Comparison of ENCODE assay signal across 1 cellular context in the genomic region with DNA sequence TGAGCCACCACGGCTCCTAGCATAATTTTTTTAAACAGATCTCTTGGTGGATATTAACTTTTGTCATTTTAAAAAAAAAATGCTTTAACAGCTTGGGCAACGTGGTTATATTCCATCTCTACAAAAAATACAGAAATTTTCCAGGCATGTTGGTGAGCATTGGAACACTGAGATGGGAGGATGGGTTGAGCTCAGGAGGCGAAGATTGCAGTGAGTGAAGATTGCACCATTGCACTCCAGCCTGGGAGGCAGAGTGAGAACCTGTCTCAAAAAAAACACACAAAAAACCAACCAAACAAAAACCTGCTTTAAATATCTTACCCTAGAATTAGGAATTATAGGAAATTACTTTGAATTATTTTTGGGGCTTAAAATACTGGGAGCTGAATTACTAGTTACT.
TF ChIP-seq lines count a peak whose summit lies in the region.

No MANE protein-coding gene starts in this region.

TF ChIP-seq in IMR-90, 13 proteins besides CTCF, POLR2A, EP300 and RAD21:
- TF ChIP-seq MXI1 (IDR thresholded peaks at IDR 0.05; ENCODE audit: borderline replicate concordance, low read depth, low read length), result no peak
- TF ChIP-seq, protein P1, sequence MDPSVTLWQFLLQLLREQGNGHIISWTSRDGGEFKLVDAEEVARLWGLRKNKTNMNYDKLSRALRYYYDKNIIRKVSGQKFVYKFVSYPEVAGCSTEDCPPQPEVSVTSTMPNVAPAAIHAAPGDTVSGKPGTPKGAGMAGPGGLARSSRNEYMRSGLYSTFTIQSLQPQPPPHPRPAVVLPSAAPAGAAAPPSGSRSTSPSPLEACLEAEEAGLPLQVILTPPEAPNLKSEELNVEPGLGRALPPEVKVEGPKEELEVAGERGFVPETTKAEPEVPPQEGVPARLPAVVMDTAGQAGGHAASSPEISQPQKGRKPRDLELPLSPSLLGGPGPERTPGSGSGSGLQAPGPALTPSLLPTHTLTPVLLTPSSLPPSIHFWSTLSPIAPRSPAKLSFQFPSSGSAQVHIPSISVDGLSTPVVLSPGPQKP (IDR thresholded peaks at IDR 0.05; ENCODE audit: borderline replicate concordance, low read depth, low read length), result no peak
- TF ChIP-seq, protein P2, sequence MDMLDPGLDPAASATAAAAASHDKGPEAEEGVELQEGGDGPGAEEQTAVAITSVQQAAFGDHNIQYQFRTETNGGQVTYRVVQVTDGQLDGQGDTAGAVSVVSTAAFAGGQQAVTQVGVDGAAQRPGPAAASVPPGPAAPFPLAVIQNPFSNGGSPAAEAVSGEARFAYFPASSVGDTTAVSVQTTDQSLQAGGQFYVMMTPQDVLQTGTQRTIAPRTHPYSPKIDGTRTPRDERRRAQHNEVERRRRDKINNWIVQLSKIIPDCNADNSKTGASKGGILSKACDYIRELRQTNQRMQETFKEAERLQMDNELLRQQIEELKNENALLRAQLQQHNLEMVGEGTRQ (IDR thresholded peaks at IDR 0.05; ENCODE audit: low read depth, low read length), result no peak
- no peak for TF ChIP-seq SMC3 (IDR thresholded peaks at IDR 0.05; ENCODE audit: low read depth, low read length)
- TF ChIP-seq RFX5 (IDR thresholded peaks at IDR 0.05; ENCODE audit: low read depth, low read length), result no peak
- TF ChIP-seq CEBPB (IDR thresholded peaks at IDR 0.05; ENCODE audit: low read depth, low read length), result no peak
- no peak for TF ChIP-seq CHD1 (IDR thresholded peaks at IDR 0.05; ENCODE audit: low read depth, low read length)
- no peak for TF ChIP-seq MAZ (IDR thresholded peaks at IDR 0.05; ENCODE audit: borderline replicate concordance, low read depth, low read length)
- no peak for TF ChIP-seq RCOR1 (IDR thresholded peaks at IDR 0.05; ENCODE audit: insufficient replicate concordance, low read length)
- no peak for TF ChIP-seq BHLHE40 (IDR thresholded peaks at IDR 0.05; ENCODE audit: low read depth, low read length)
- no peak for TF ChIP-seq FOS (IDR thresholded peaks at IDR 0.05; ENCODE audit: low read depth, low read length)
- TF ChIP-seq NFE2L2 (IDR thresholded peaks at IDR 0.05; ENCODE audit: low read depth, low read length), result no peak
- no peak for TF ChIP-seq MAFK (IDR thresholded peaks at IDR 0.05; ENCODE audit: low read depth, low read length)
